Comparison of ENCODE assay signal across 23 cellular contexts in genomic region chr1:224720216-224720615, GRCh38.
DNase-seq lines count a peak whose midpoint lies in the region; ATAC-seq, FAIRE-seq and TF ChIP-seq lines count a peak whose summit lies in the region.
"Had no signal": no experiment of that assay in that cellular context is flagged by ENCODE, and none has a peak within 500 bp of the region (broad histone marks: within the 10 kb centered on the region; RNA-seq: fewer than 3 reads in every experiment).

No MANE protein-coding gene starts in this region.

- no peak for TF ChIP-seq POLR2A in right lobe of liver (IDR thresholded peaks at IDR 0.05)
- TF ChIP-seq POLR2A in HepG2 (IDR thresholded peaks at IDR 0.05; ENCODE audit: insufficient read depth in 1 of 2, low read depth in 2 of 2, low read length in 2 of 2): no peak
- TF ChIP-seq POLR2A in GM12892 (IDR thresholded peaks at IDR 0.05; ENCODE audit: low read depth, low read length): no peak
- no peak for TF ChIP-seq POLR2A in esophagus squamous epithelium (IDR thresholded peaks at IDR 0.05)

- H3K36me3 ChIP-seq in right lobe of liver (no peaks in the 10 kb centered on the region), HepG2 (replicated peaks in 1 of 2; ENCODE audit: control insufficient read depth in 1 of 2, insufficient read depth in 2 of 2, low read length in 2 of 2) (no peaks in the 10 kb centered on the region), BE2C (no peaks in the 10 kb centered on the region), esophagus squamous epithelium (no peaks in the 10 kb centered on the region)

- H3K4me3 ChIP-seq in right lobe of liver (no peak overlapping the region), HepG2 (replicated peaks in 1 of 3; ENCODE audit: insufficient read depth in 1 of 3, low read depth in 2 of 3, low read length in 3 of 3) (no peak overlapping the region), BE2C (ENCODE audit: low read depth, low read length) (no peak overlapping the region), esophagus squamous epithelium (no peak overlapping the region)
- H3K4me3 ChIP-seq: GM12878, GM23248 had no signal

- no peaks in the 10 kb centered on the region for H3K79me2 ChIP-seq in HepG2 (ENCODE audit: insufficient read depth, low read length)

- DNase-seq in right lobe of liver: peak in 1 of 3 donors; percentile 61
- no peak for DNase-seq in HepG2 (ENCODE audit: low spot score)
- peak; percentile 66 for DNase-seq in NCI-H774 (lab: John Stamatoyannopoulos, UW)
- no peak for DNase-seq in left lobe of liver (ENCODE audit: low spot score)
- DNase-seq in BE2C: no peak
- no peak for DNase-seq in GM12892 (ENCODE audit: insufficient read length)
- DNase-seq in esophagus squamous epithelium (lab: John Stamatoyannopoulos, UW): no peak
- DNase-seq: CD4-positive, CD25-positive, alpha-beta regulatory T cell; DMS79 treated with DMSO at 0.1 percent for 48 hours; GM23248; IMR-90; MV-4-11; NCI-H1694; NCI-H2081 treated with DMSO at 0.1 percent for 48 hours; NCI-H345; NCI-H524; NK-92 treated with Interleukin-12 subunit alpha and Interleukin-12 subunit beta, amount 100 ng/mL, for 24 hours; SHP77 treated with DMSO at 0.1 percent for 48 hours; SK-N-SH had no signal

- no peaks in the 10 kb centered on the region for H3K27me3 ChIP-seq in right lobe of liver
- H3K27me3 ChIP-seq in HepG2 (ENCODE audit: control insufficient read depth in 1 of 2, insufficient read depth in 2 of 2, low read length in 2 of 2): peaks cover 0 to 7% of the 10 kb centered on the region in 2 experiments; a peak in 2 of 5 replicates
- H3K27me3 ChIP-seq in BE2C: no peaks in the 10 kb centered on the region
- peaks cover 0 to 2% (median 0%) of the 10 kb centered on the region in 4 donors for H3K27me3 ChIP-seq in esophagus squamous epithelium

- in situ Hi-C loops in HepG2 (cut with HindIII; ENCODE audit: extremely low pct_ligation_motif_present, low pct_unique_long_range_greater_than_20kb): no loop called here

- no peak overlapping the region for H3K27ac ChIP-seq in right lobe of liver
- no peak overlapping the region for H3K27ac ChIP-seq in HepG2 (ENCODE audit: extremely low read length, insufficient read depth, low read length)
- no peak overlapping the region for H3K27ac ChIP-seq in esophagus squamous epithelium
- H3K27ac ChIP-seq: GM23248, KMS-11, RWPE1 had no signal

- no peak overlapping the region for H3K9ac ChIP-seq in HepG2 (ENCODE audit: insufficient read depth, low read depth, low read length)
- H3K9ac ChIP-seq: GM23248, KMS-11, SK-N-SH had no signal

- ATAC-seq in right lobe of liver (peak in 3 of 4 donors; percentile 69 to 94 (median 80)), HepG2 (no peak), left lobe of liver (peak; percentile 96)

- H3K4me2 ChIP-seq in HepG2 (ENCODE audit: low read depth, low read length): no peak overlapping the region
- H3K4me2 ChIP-seq: KMS-11, SK-N-SH had no signal

- TF ChIP-seq RAD21 in HepG2 (CRISPR knock-in tag; IDR thresholded peaks at IDR 0.05): no peak

- intact Hi-C loops in right lobe of liver (cut with DNase I): no loop called here
- intact Hi-C loops in HepG2 (cut with micrococcal nuclease; ENCODE audit: unreplicated experiment): no loop called here
- intact Hi-C loops in esophagus squamous epithelium (cut with DNase I): no loop called here

- H3K9me3 ChIP-seq in right lobe of liver (no peaks in the 10 kb centered on the region), HepG2 (ENCODE audit: low read length) (no peaks in the 10 kb centered on the region), BE2C (no peaks in the 10 kb centered on the region; the same call in 1 of the 2 replicates), esophagus squamous epithelium (no peaks in the 10 kb centered on the region)
- H3K9me3 ChIP-seq: SK-N-SH had no signal

- POLR2A ChIA-PET in HepG2 (lab: Yijun Ruan, JAX): no interaction called here

- no TSS peak for BruUV-seq in HepG2 (replicated peaks; lab: Mats Ljungman, UMichigan)

- H4K20me1 ChIP-seq in HepG2 (ENCODE audit: insufficient read depth, low read length): no peaks in the 10 kb centered on the region

- no peak for TF ChIP-seq CTCF in right lobe of liver (IDR thresholded peaks at IDR 0.05)
- TF ChIP-seq CTCF in HepG2 (CRISPR knock-in tag; IDR thresholded peaks at IDR 0.05): no peak
- no peak for TF ChIP-seq CTCF in BE2C (IDR thresholded peaks at IDR 0.05; ENCODE audit: low read depth, low read length)
- TF ChIP-seq CTCF in esophagus squamous epithelium (IDR thresholded peaks at IDR 0.05): no peak

- WGBS in right lobe of liver (ENCODE audit: insufficient coverage, low coverage, low lambda C conversion rate, missing lambda C conversion rate): 17% methylated on average over 2 of the region's 5 CpGs
- WGBS in HepG2 (ENCODE audit: low lambda C conversion rate): 33% methylated on average over 5 of the region's 5 CpGs
- WGBS in esophagus squamous epithelium, 2 donors: 29 to 42% methylated on average over 5 of the region's 5 CpGs

- H3K4me1 ChIP-seq in right lobe of liver: no peaks in the 10 kb centered on the region
- no peaks in the 10 kb centered on the region for H3K4me1 ChIP-seq in HepG2 (ENCODE audit: insufficient read depth, low read length)
- no peaks in the 10 kb centered on the region for H3K4me1 ChIP-seq in BE2C
- no peaks in the 10 kb centered on the region for H3K4me1 ChIP-seq in esophagus squamous epithelium

- FAIRE-seq in HepG2 (lab: Jason Lieb, UNC): no peak
- FAIRE-seq in GM12892 (lab: Jason Lieb, UNC): no peak
- FAIRE-seq: GM12878, HTR-8/SVneo had no signal

- CTCF ChIA-PET in HepG2 (lab: Yijun Ruan, JAX; ENCODE audit: low intra/inter-chr PET ratio, low total read pairs): no interaction called here

- no peak for TF ChIP-seq EP300 in HepG2 (IDR thresholded peaks at IDR 0.05; ENCODE audit: low read depth in 2 of 2, low read length in 2 of 2)
- no peak for TF ChIP-seq EP300 in HepG2 (CRISPR knock-in tag; IDR thresholded peaks at IDR 0.05; ENCODE audit: borderline replicate concordance)

- no peak overlapping the region for H2AFZ ChIP-seq in HepG2 (ENCODE audit: low read length)
- H2AFZ ChIP-seq: GM23248 had no signal

TF ChIP-seq in HepG2, 621 proteins besides CTCF, POLR2A, EP300 and RAD21:
- TF ChIP-seq ZNF850 (CRISPR knock-in tag; conservative IDR thresholded peaks at IDR 0.05) (no peak), ELF3 (CRISPR knock-in tag; IDR thresholded peaks at IDR 0.05) (no peak), FOXO1 (CRISPR knock-in tag; IDR thresholded peaks at IDR 0.05) (no peak), ZNF124 (CRISPR knock-in tag; IDR thresholded peaks at IDR 0.05) (no peak), IRF9 (CRISPR knock-in tag; IDR thresholded peaks at IDR 0.05; ENCODE audit: borderline replicate concordance) (no peak), ZNF777 (CRISPR knock-in tag; IDR thresholded peaks at IDR 0.05) (no peak), BCL6 (CRISPR knock-in tag; IDR thresholded peaks at IDR 0.05) (no peak), ZNF549 (CRISPR knock-in tag; IDR thresholded peaks at IDR 0.05) (no peak), ZNF883 (CRISPR knock-in tag; IDR thresholded peaks at IDR 0.05; ENCODE audit: not compliant biosample characterization) (no peak), AHR (CRISPR knock-in tag; IDR thresholded peaks at IDR 0.05) (no peak), IRX3 (CRISPR knock-in tag; IDR thresholded peaks at IDR 0.05; ENCODE audit: borderline replicate concordance, low read depth) (no peak)
- TF ChIP-seq, protein P1, sequence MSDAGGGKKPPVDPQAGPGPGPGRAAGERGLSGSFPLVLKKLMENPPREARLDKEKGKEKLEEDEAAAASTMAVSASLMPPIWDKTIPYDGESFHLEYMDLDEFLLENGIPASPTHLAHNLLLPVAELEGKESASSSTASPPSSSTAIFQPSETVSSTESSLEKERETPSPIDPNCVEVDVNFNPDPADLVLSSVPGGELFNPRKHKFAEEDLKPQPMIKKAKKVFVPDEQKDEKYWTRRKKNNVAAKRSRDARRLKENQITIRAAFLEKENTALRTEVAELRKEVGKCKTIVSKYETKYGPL (CRISPR knock-in tag; IDR thresholded peaks at IDR 0.05): no peak
TF ChIP-seq in HepG2: peak in this region for 0.
